ENCODE assay signal across 25 cellular contexts in genomic region chr10:5458425-5458824, GRCh38. TPM values are rescaled to one million over a fixed set of nuclear protein-coding genes. Genes with fewer than 3 reads are reported as not detected.
"Had no signal": no experiment of that assay in that cellular context is flagged by ENCODE, and none has a peak within 500 bp of the region (broad histone marks: within the 10 kb centered on the region; RNA-seq: fewer than 3 reads in every experiment).

No MANE protein-coding gene starts in this region.

- H3K4me3 Mint-ChIP-seq: memory B cell, nephron had no signal

- ATAC-seq: gastrocnemius medialis, heart right ventricle, pancreas, right cardiac atrium had no signal

- H3K27me3 Mint-ChIP-seq: progenitor cell of endocrine pancreas had no signal

- H3K9me3 ChIP-seq: esophagus muscularis mucosa, gastrocnemius medialis, heart right ventricle, pancreas, suprapubic skin, tibial artery, upper lobe of left lung, uterus had no signal

- FAIRE-seq: islet of Langerhans, pancreas, small intestine had no signal

- H3K36me3 ChIP-seq: uterus had no signal

- H3K27ac ChIP-seq: dorsolateral prefrontal cortex, esophagus muscularis mucosa, gastrocnemius medialis, heart right ventricle, pancreas, suprapubic skin, tibial artery, upper lobe of left lung, uterus had no signal

- H3K27me3 ChIP-seq: dorsolateral prefrontal cortex, esophagus muscularis mucosa, gastrocnemius medialis, heart right ventricle, pancreas, suprapubic skin, tibial artery, upper lobe of left lung, uterus had no signal

- DNase-seq: cortex of kidney; dorsolateral prefrontal cortex; effector CD8-positive, alpha-beta T cell; gastrocnemius medialis; heart right ventricle; hypothalamus; kidney glomerular epithelial cell; midbrain; occipital lobe; pancreas; right cardiac atrium; small intestine; stimulated activated CD4-positive, alpha-beta T cell treated with anti-CD3 and anti-CD28 coated beads, Interleukin-2, amount 100 ng/mL, for 48 hours; stimulated activated naive CD4-positive, alpha-beta T cell treated with Interleukin-2 at 50 U/mL for 16 hours; tibial artery; upper lobe of left lung; uterus had no signal

- H3K27ac Mint-ChIP-seq: memory B cell, progenitor cell of endocrine pancreas had no signal

- H3K4me3 ChIP-seq: dorsolateral prefrontal cortex, esophagus muscularis mucosa, gastrocnemius medialis, heart right ventricle, pancreas, suprapubic skin, tibial artery, upper lobe of left lung, uterus had no signal

- H3K9me3 Mint-ChIP-seq: memory B cell, nephron had no signal

- H3K4me1 ChIP-seq: pancreas, uterus had no signal

RNA-seq across cellular contexts. Expression of gene CALML5, which starts 40.9 kb away (rescaled TPM):
- total RNA-seq: dorsolateral prefrontal cortex, esophagus muscularis mucosa, fibroblast of villous mesenchyme, gastrocnemius medialis, heart right ventricle, liver, occipital lobe, pancreas, progenitor cell of endocrine pancreas, right cardiac atrium, upper lobe of left lung, uterus had no signal
- polyA plus RNA-seq: heart right ventricle, liver, pancreas, right cardiac atrium, small intestine had no signal

RNA-seq across cellular contexts. Expression of gene TUBAL3, which starts 53.8 kb away (rescaled TPM):
- total RNA-seq: fibroblast of villous mesenchyme, occipital lobe, progenitor cell of endocrine pancreas, uterus had no signal
- polyA plus RNA-seq: liver had no signal
